In genomic region chr4:82560853-82561744, GRCh38 we compare ENCODE assay signal across 8 cellular contexts. TPM values are rescaled to one million over a fixed set of nuclear protein-coding genes. Genes with fewer than 3 reads are reported as not detected.
DNase-seq lines count a peak whose midpoint lies in the region; ATAC-seq and TF ChIP-seq lines count a peak whose summit lies in the region.

No MANE protein-coding gene starts in this region.

- H3K27ac Mint-ChIP-seq in activated B cell treated with CpG ODN at 0.5 μM for 24 hours = no peak overlapping the region

- peak overlapping the region; percentile 35 to 85 (median 70) for H3K4me3 ChIP-seq in heart right ventricle

- ATAC-seq in activated B cell treated with CpG ODN at 0.5 μM for 24 hours (ENCODE audit: low read depth) (no peak), heart right ventricle (peak in 4 of 8 donors; percentile 24 to 49 (median 28)), GM21447 (IDR thresholded peaks at IDR 0.05; ENCODE audit: unreplicated experiment) (no peak)

- TF ChIP-seq CTCF in activated B cell treated with CpG ODN at 0.5 μM for 24 hours (IDR thresholded peaks at IDR 0.05) (no peak), heart right ventricle (IDR thresholded peaks at IDR 0.05) (no peak)

- H3K27ac ChIP-seq in heart right ventricle = peak overlapping the region in 6 of 10 donors; percentile 29 to 81 (median 70)

- peaks cover 0 to 26% (median 11%) of the 10 kb centered on the region in 9 donors for H3K4me1 ChIP-seq in heart right ventricle

- peaks cover 55% of the 10 kb centered on the region for H3K27me3 Mint-ChIP-seq in activated B cell treated with CpG ODN at 0.5 μM for 24 hours

- H3K4me1 Mint-ChIP-seq in activated B cell treated with CpG ODN at 0.5 μM for 24 hours = peaks cover 12% of the 10 kb centered on the region

- peaks cover 0 to 41% (median 0%) of the 10 kb centered on the region in 7 donors for H3K27me3 ChIP-seq in heart right ventricle

- H3K9me3 ChIP-seq in heart right ventricle = no peaks in the 10 kb centered on the region

- intact Hi-C loops in activated B cell treated with CpG ODN at 0.5 μM for 24 hours (cut with micrococcal nuclease) = no loop called here
- intact Hi-C loops in heart right ventricle (cut with DNase I) = loop anchor here in 1 of 10 donors (10.0 kb wide), 1 partner anchor 96 kb away; no protein-coding TSS in a partner anchor

- peak overlapping the region; percentile 33 for H3K4me3 Mint-ChIP-seq in activated B cell treated with CpG ODN at 0.5 μM for 24 hours

- peak; percentile 73 for DNase-seq in DMS79 treated with DMSO at 0.1 percent for 48 hours (lab: John Stamatoyannopoulos, UW)
- DNase-seq in DMS79 (lab: John Stamatoyannopoulos, UW) = no peak
- DNase-seq in activated B cell treated with CpG ODN at 0.5 μM for 24 hours = no peak
- peak in 1 of 2 donors; percentile 15 for DNase-seq in heart right ventricle
- DNase-seq in retina = peak; percentile 40
- no peak for DNase-seq in HUDEP-2 (lab: John Stamatoyannopoulos, UW; ENCODE audit: unreplicated experiment in 76 of 76)
- DNase-seq in NCI-H226 = no peak

- CTCF ChIA-PET in activated B cell treated with CpG ODN at 0.5 μM for 24 hours (lab: Charles Lee) = no interaction called here

- 14 to 18% methylated on average over 41 to 53 of the region's 55 CpGs for WGBS in heart right ventricle, 2 donors

- H3K36me3 Mint-ChIP-seq in activated B cell treated with CpG ODN at 0.5 μM for 24 hours (ENCODE audit: low read depth) = no peaks in the 10 kb centered on the region

- H3K9me3 Mint-ChIP-seq in activated B cell treated with CpG ODN at 0.5 μM for 24 hours = no peaks in the 10 kb centered on the region

- POLR2A ChIA-PET in activated B cell treated with CpG ODN at 0.5 μM for 24 hours (lab: Charles Lee) = no interaction called here

- no peaks in the 10 kb centered on the region for H3K36me3 ChIP-seq in heart right ventricle

RNA-seq across cellular contexts. Expression of gene TMEM150C, which starts 0.7 kb away (rescaled TPM):
- total RNA-seq in activated B cell treated with CpG ODN at 0.5 μM for 24 hours (not detected in 2 replicates), heart right ventricle (10 to 100 TPM in 8 of 10 donors, 1 to 10 TPM in 2; 8.5 to 22.7 (median 12.6) TPM)
- polyA plus RNA-seq in heart right ventricle = 10 to 100 TPM in 1 of 2 donors, 1 to 10 TPM in 1; 6.5 to 19.0 TPM

Comparison
In these comparisons a context has a peak if more than half of its experiments do, and no peak if none do; other contexts are left out.
1. DNase-seq: peak in DMS79 treated with DMSO at 0.1 percent for 48 hours (single experiment) and retina (single experiment); none in DMS79 (single experiment), activated B cell treated with CpG ODN at 0.5 μM for 24 hours (single experiment), HUDEP-2 (0 of 76) and NCI-H226 (single experiment).